ENCODE assay signal across 9 cellular contexts in the genomic region with DNA sequence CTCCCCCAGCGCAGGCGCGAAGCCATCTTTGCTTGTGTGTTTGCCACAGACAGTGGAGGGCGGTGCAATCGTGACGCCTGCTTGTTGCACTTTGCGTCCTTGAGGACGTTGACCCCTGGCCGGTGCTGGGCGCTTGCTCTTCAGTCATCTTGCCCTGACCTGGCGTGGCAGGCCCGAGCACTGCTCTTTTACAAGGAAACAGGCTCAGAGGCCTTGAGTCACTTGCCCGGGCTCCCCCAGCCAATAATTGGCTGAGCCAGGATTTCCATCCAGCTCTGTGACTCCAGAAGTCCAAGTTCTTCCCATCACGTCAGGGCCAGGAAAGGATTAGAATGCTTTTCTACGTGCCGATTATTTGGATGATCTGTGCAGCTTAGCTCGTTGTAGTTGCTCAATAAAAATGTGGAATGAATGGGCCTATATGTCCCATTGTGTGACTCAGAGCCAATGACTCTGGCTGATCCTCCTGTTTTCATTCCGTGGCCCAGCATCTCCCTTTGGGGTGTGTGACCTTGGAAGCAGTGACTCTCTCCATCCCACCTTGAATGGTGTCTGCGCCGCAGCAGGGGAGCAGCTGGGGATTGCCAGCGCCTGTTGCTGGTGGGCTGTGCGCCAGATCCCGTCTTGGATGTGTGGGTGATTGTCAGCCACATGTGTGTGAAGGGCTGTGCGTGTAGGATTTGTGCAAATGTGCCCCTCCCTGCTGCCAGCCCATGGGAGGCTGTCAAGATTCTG.
DNase-seq lines count a peak whose midpoint lies in the region; ATAC-seq and TF ChIP-seq lines count a peak whose summit lies in the region.
"Had no signal": no experiment of that assay in that cellular context is flagged by ENCODE, and none has a peak within 500 bp of the region (broad histone marks: within the 10 kb centered on the region; RNA-seq: fewer than 3 reads in every experiment).

No MANE protein-coding gene starts in this region.

- no peak overlapping the region for H3K4me3 Mint-ChIP-seq in activated T-helper 17 cell treated with anti-CD3 and anti-CD28 coated beads, Interleukin-2, amount 50 U/mL, for 72 hours
- H3K4me3 Mint-ChIP-seq in type B pancreatic cell, result no peak overlapping the region
- H3K4me3 Mint-ChIP-seq: T-cell had no signal

- no peak for TF ChIP-seq CTCF in foreskin fibroblast (IDR thresholded peaks at IDR 0.05; ENCODE audit: low read depth, low read length)
- no peak for TF ChIP-seq CTCF in type B pancreatic cell (conservative IDR thresholded peaks at IDR 0.05)

- H3K27ac ChIP-seq in SJSA1, result no peak overlapping the region

- no peaks in the 10 kb centered on the region for H3K36me3 Mint-ChIP-seq in activated T-helper 17 cell treated with anti-CD3 and anti-CD28 coated beads, Interleukin-2, amount 50 U/mL, for 72 hours (ENCODE audit: low read depth)
- peaks cover 3% of the 10 kb centered on the region for H3K36me3 Mint-ChIP-seq in type B pancreatic cell
- H3K36me3 Mint-ChIP-seq: T-cell had no signal

- peaks cover 9% of the 10 kb centered on the region for H3K4me1 ChIP-seq in SJSA1 (replicated peaks)

- intact Hi-C loops in sciatic nerve (cut with DNase I), result no loop called here

- H3K4me1 Mint-ChIP-seq in activated T-helper 17 cell treated with anti-CD3 and anti-CD28 coated beads, Interleukin-2, amount 50 U/mL, for 72 hours, result no peaks in the 10 kb centered on the region
- H3K4me1 Mint-ChIP-seq in type B pancreatic cell (ENCODE audit: unreplicated experiment), result peaks cover 37% of the 10 kb centered on the region

- H3K27me3 ChIP-seq in SJSA1 (replicated peaks), result no peaks in the 10 kb centered on the region

- H3K9me3 ChIP-seq in SJSA1 (replicated peaks), result no peaks in the 10 kb centered on the region

- H3K27me3 Mint-ChIP-seq in activated T-helper 17 cell treated with anti-CD3 and anti-CD28 coated beads, Interleukin-2, amount 50 U/mL, for 72 hours, result no peaks in the 10 kb centered on the region
- H3K27me3 Mint-ChIP-seq in type B pancreatic cell, result no peaks in the 10 kb centered on the region
- H3K27me3 Mint-ChIP-seq: T-cell had no signal

- H3K4me3 ChIP-seq in SJSA1 (no peak overlapping the region), foreskin fibroblast (ENCODE audit: low read depth in 1 of 2, low read length in 2 of 2) (no peak overlapping the region)

- H3K36me3 ChIP-seq in SJSA1, result peaks cover 27% of the 10 kb centered on the region

- peak; percentile 99 for DNase-seq in GM04504 (ENCODE audit: low read depth)
- DNase-seq in SJSA1 (ENCODE audit: low read depth in 1 of 2, low spot score in 2 of 2), result peak; percentile 23 to 53
- peak; percentile 93 to 96 for DNase-seq in foreskin fibroblast
- peak; percentile 68 for DNase-seq in sciatic nerve (ENCODE audit: low spot score)
- no peak for DNase-seq in type B pancreatic cell (ENCODE audit: extremely low spot score, unreplicated experiment)

- ATAC-seq in sciatic nerve (peak; percentile 13), GM18511 (IDR thresholded peaks at IDR 0.05; ENCODE audit: unreplicated experiment) (no peak), HG03095 (IDR thresholded peaks at IDR 0.05; ENCODE audit: unreplicated experiment) (no peak)
- ATAC-seq in activated T-helper 17 cell treated with anti-CD3 and anti-CD28 coated beads, Interleukin-2, amount 50 U/mL, for 72 hours (replicated peaks), result no peak
- ATAC-seq: T-cell had no signal

- H3K27ac Mint-ChIP-seq in activated T-helper 17 cell treated with anti-CD3 and anti-CD28 coated beads, Interleukin-2, amount 50 U/mL, for 72 hours, result no peak overlapping the region
- H3K27ac Mint-ChIP-seq in type B pancreatic cell, result no peak overlapping the region
- H3K27ac Mint-ChIP-seq: T-cell had no signal

- H3K9me3 Mint-ChIP-seq in activated T-helper 17 cell treated with anti-CD3 and anti-CD28 coated beads, Interleukin-2, amount 50 U/mL, for 72 hours, result no peaks in the 10 kb centered on the region
- H3K9me3 Mint-ChIP-seq in type B pancreatic cell, result no peaks in the 10 kb centered on the region
- H3K9me3 Mint-ChIP-seq: T-cell had no signal
